1 cellular context compared by ENCODE assay signal in the genomic region with DNA sequence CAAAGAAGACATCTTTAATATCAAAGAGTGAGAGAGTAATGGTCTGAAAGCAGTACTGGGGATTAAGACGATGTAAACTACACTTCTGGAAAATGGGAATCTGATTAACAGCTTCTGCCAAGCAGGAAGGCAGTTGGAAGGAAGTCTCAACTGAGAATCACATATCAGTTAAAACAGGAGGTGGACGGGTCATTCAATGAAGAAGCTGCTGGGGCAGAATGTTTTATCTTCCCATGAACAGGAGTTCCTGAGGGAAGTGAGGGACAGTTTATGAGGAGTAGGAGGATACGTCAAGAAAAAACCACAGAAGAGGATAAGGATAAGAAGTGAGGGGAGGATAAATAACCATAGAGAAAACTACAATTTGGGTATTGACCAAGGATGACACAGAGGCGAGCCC.
TF ChIP-seq lines count a peak whose summit lies in the region.

No MANE protein-coding gene starts in this region.

TF ChIP-seq in K562, 482 proteins besides CTCF, POLR2A, EP300 and RAD21 (continued from another document and continues in another):
- no peak for TF ChIP-seq PBX2 (CRISPR knock-in tag; IDR thresholded peaks at IDR 0.05; ENCODE audit: low read depth)
- peak; percentile 57 for TF ChIP-seq PBX2 (tag; conservative IDR thresholded peaks at IDR 0.05; ENCODE audit: low read depth)
- no peak for TF ChIP-seq ZNF507 (tag; conservative IDR thresholded peaks at IDR 0.05)
- no peak for TF ChIP-seq HDGF (IDR thresholded peaks at IDR 0.05)
- no peak for TF ChIP-seq SNRNP70 (optimal IDR thresholded peaks at IDR 0.05; ENCODE audit: low read depth, low read length)
- TF ChIP-seq MTA1 (IDR thresholded peaks at IDR 0.05; ENCODE audit: borderline replicate concordance) = 0 out of 2 replicates have a peak, but pooled peaks have one; percentile 77
- TF ChIP-seq, protein P1, sequence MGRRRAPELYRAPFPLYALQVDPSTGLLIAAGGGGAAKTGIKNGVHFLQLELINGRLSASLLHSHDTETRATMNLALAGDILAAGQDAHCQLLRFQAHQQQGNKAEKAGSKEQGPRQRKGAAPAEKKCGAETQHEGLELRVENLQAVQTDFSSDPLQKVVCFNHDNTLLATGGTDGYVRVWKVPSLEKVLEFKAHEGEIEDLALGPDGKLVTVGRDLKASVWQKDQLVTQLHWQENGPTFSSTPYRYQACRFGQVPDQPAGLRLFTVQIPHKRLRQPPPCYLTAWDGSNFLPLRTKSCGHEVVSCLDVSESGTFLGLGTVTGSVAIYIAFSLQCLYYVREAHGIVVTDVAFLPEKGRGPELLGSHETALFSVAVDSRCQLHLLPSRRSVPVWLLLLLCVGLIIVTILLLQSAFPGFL (CRISPR knock-in tag; IDR thresholded peaks at IDR 0.05) = no peak
- TF ChIP-seq ZNF655 (CRISPR knock-in tag; IDR thresholded peaks at IDR 0.05) = no peak
- no peak for TF ChIP-seq HNRNPLL (IDR thresholded peaks at IDR 0.05; ENCODE audit: low read depth, low read length, poor library complexity, severe bottlenecking)
- TF ChIP-seq ASH1L (IDR thresholded peaks at IDR 0.05; ENCODE audit: borderline replicate concordance, low read depth, partially characterized antibody) = no peak
- no peak for TF ChIP-seq MIER1 (IDR thresholded peaks at IDR 0.05; ENCODE audit: low read depth)
- TF ChIP-seq COPS2 (conservative IDR thresholded peaks at IDR 0.05) = no peak
- TF ChIP-seq ZNF133 (CRISPR knock-in tag; IDR thresholded peaks at IDR 0.05) = no peak
- peak; percentile 93 for TF ChIP-seq CC2D1A (IDR thresholded peaks at IDR 0.05)
- no peak for TF ChIP-seq ZNF124 (CRISPR knock-in tag; IDR thresholded peaks at IDR 0.05)
- no peak for TF ChIP-seq YY1 (IDR thresholded peaks at IDR 0.05; ENCODE audit: borderline replicate concordance in 1 of 3, control insufficient read depth in 1 of 3, extremely low read depth in 1 of 3, insufficient read depth in 3 of 3, insufficient read length in 1 of 3, insufficient replicate concordance in 2 of 3, low read depth in 1 of 3, low read length in 2 of 3)
- TF ChIP-seq NCOR1 (IDR thresholded peaks at IDR 0.05) = peak; percentile 96
- TF ChIP-seq CHD1 (IDR thresholded peaks at IDR 0.05; ENCODE audit: low read length) = no peak
- peak; percentile 96 for TF ChIP-seq SMARCE1 (IDR thresholded peaks at IDR 0.05)
- no peak for TF ChIP-seq BACH1 (tag; IDR thresholded peaks at IDR 0.05)
- peak; percentile 88 for TF ChIP-seq PYGO2 (tag; IDR thresholded peaks at IDR 0.05)
- TF ChIP-seq ZBTB26 (CRISPR knock-in tag; IDR thresholded peaks at IDR 0.05) = no peak
- TF ChIP-seq LEF1 (IDR thresholded peaks at IDR 0.05) = peak; percentile 69
- TF ChIP-seq, protein P2, sequence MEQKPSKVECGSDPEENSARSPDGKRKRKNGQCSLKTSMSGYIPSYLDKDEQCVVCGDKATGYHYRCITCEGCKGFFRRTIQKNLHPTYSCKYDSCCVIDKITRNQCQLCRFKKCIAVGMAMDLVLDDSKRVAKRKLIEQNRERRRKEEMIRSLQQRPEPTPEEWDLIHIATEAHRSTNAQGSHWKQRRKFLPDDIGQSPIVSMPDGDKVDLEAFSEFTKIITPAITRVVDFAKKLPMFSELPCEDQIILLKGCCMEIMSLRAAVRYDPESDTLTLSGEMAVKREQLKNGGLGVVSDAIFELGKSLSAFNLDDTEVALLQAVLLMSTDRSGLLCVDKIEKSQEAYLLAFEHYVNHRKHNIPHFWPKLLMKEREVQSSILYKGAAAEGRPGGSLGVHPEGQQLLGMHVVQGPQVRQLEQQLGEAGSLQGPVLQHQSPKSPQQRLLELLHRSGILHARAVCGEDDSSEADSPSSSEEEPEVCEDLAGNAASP (IDR thresholded peaks at IDR 0.05) = no peak
- peak; percentile 74 for TF ChIP-seq ZNF644 (tag; IDR thresholded peaks at IDR 0.05; ENCODE audit: low read depth)
- no peak for TF ChIP-seq PHF8 (IDR thresholded peaks at IDR 0.05; ENCODE audit: borderline replicate concordance, low read length)
- no peak for TF ChIP-seq GABPB1 (CRISPR knock-in tag; IDR thresholded peaks at IDR 0.05)
- TF ChIP-seq POLR3G (IDR thresholded peaks at IDR 0.05; ENCODE audit: extremely low read depth, insufficient read length, insufficient replicate concordance) = no peak
- no peak for TF ChIP-seq HSF4 (CRISPR knock-in tag; IDR thresholded peaks at IDR 0.05; ENCODE audit: borderline replicate concordance)
- TF ChIP-seq, protein P3, sequence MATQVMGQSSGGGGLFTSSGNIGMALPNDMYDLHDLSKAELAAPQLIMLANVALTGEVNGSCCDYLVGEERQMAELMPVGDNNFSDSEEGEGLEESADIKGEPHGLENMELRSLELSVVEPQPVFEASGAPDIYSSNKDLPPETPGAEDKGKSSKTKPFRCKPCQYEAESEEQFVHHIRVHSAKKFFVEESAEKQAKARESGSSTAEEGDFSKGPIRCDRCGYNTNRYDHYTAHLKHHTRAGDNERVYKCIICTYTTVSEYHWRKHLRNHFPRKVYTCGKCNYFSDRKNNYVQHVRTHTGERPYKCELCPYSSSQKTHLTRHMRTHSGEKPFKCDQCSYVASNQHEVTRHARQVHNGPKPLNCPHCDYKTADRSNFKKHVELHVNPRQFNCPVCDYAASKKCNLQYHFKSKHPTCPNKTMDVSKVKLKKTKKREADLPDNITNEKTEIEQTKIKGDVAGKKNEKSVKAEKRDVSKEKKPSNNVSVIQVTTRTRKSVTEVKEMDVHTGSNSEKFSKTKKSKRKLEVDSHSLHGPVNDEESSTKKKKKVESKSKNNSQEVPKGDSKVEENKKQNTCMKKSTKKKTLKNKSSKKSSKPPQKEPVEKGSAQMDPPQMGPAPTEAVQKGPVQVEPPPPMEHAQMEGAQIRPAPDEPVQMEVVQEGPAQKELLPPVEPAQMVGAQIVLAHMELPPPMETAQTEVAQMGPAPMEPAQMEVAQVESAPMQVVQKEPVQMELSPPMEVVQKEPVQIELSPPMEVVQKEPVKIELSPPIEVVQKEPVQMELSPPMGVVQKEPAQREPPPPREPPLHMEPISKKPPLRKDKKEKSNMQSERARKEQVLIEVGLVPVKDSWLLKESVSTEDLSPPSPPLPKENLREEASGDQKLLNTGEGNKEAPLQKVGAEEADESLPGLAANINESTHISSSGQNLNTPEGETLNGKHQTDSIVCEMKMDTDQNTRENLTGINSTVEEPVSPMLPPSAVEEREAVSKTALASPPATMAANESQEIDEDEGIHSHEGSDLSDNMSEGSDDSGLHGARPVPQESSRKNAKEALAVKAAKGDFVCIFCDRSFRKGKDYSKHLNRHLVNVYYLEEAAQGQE (CRISPR knock-in tag; IDR thresholded peaks at IDR 0.05; ENCODE audit: low read depth) = no peak
- TF ChIP-seq, protein P4, sequence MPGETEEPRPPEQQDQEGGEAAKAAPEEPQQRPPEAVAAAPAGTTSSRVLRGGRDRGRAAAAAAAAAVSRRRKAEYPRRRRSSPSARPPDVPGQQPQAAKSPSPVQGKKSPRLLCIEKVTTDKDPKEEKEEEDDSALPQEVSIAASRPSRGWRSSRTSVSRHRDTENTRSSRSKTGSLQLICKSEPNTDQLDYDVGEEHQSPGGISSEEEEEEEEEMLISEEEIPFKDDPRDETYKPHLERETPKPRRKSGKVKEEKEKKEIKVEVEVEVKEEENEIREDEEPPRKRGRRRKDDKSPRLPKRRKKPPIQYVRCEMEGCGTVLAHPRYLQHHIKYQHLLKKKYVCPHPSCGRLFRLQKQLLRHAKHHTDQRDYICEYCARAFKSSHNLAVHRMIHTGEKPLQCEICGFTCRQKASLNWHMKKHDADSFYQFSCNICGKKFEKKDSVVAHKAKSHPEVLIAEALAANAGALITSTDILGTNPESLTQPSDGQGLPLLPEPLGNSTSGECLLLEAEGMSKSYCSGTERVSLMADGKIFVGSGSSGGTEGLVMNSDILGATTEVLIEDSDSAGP (CRISPR knock-in tag; IDR thresholded peaks at IDR 0.05) = no peak
- TF ChIP-seq MECOM (CRISPR knock-in tag; IDR thresholded peaks at IDR 0.05) = no peak
- peak; percentile 93 for TF ChIP-seq ETV1 (tag; conservative IDR thresholded peaks at IDR 0.05; ENCODE audit: low read depth)
- TF ChIP-seq GTF2B (IDR thresholded peaks at IDR 0.05; ENCODE audit: extremely low read depth, insufficient read length) = no peak
- TF ChIP-seq SAFB2 (IDR thresholded peaks at IDR 0.05; ENCODE audit: borderline replicate concordance, low read depth, low read length, severe bottlenecking) = no peak
- TF ChIP-seq POLR2H (tag; IDR thresholded peaks at IDR 0.05; ENCODE audit: low read depth) = 0 out of 2 replicates have a peak, but pooled peaks have one; percentile 9
- TF ChIP-seq BHLHE40 (IDR thresholded peaks at IDR 0.05; ENCODE audit: low read length) = no peak
- TF ChIP-seq RBM15 (IDR thresholded peaks at IDR 0.05; ENCODE audit: insufficient read depth, low read length) = no peak
- TF ChIP-seq SUPT5H (IDR thresholded peaks at IDR 0.05) = no peak
- TF ChIP-seq ZNF197 (CRISPR knock-in tag; IDR thresholded peaks at IDR 0.05; ENCODE audit: low read depth) = peak; percentile 63; the same call in 1 of the 2 replicates
- 0 out of 2 replicates have a peak, but pooled peaks have one; percentile 81 for TF ChIP-seq SMARCC2 (IDR thresholded peaks at IDR 0.05; ENCODE audit: low read depth)
- no peak for TF ChIP-seq CGGBP1 (CRISPR knock-in tag; IDR thresholded peaks at IDR 0.05)
- no peak for TF ChIP-seq MAFK (IDR thresholded peaks at IDR 0.05; ENCODE audit: low read length)
- TF ChIP-seq FOXJ2 (tag; IDR thresholded peaks at IDR 0.05) = no peak
- TF ChIP-seq PHB (CRISPR knock-in tag; IDR thresholded peaks at IDR 0.05) = no peak
- no peak for TF ChIP-seq MLX (CRISPR knock-in tag; conservative IDR thresholded peaks at IDR 0.05)
- no peak for TF ChIP-seq NFE2L1 (tag; IDR thresholded peaks at IDR 0.05; ENCODE audit: borderline replicate concordance, low read depth)
- TF ChIP-seq SMARCA4 (IDR thresholded peaks at IDR 0.05) = peak; percentile 96
- TF ChIP-seq ZNF212 (CRISPR knock-in tag; IDR thresholded peaks at IDR 0.05) = no peak
- TF ChIP-seq BRD4 (IDR thresholded peaks at IDR 0.05) = no peak
- TF ChIP-seq PURB (CRISPR knock-in tag; IDR thresholded peaks at IDR 0.05; ENCODE audit: low read depth) = no peak
- TF ChIP-seq FUS (optimal IDR thresholded peaks at IDR 0.05; ENCODE audit: low read depth, low read length) = no peak
